ENCODE assay signal across 1 cellular context in genomic region chr5:97094579-97095317, GRCh38.
TF ChIP-seq lines count a peak whose summit lies in the region.

No MANE protein-coding gene starts in this region.

TF ChIP-seq in GM12878, 131 proteins besides CTCF, POLR2A, EP300 and RAD21 (continued from another document and continues in another):
- TF ChIP-seq, protein P1, sequence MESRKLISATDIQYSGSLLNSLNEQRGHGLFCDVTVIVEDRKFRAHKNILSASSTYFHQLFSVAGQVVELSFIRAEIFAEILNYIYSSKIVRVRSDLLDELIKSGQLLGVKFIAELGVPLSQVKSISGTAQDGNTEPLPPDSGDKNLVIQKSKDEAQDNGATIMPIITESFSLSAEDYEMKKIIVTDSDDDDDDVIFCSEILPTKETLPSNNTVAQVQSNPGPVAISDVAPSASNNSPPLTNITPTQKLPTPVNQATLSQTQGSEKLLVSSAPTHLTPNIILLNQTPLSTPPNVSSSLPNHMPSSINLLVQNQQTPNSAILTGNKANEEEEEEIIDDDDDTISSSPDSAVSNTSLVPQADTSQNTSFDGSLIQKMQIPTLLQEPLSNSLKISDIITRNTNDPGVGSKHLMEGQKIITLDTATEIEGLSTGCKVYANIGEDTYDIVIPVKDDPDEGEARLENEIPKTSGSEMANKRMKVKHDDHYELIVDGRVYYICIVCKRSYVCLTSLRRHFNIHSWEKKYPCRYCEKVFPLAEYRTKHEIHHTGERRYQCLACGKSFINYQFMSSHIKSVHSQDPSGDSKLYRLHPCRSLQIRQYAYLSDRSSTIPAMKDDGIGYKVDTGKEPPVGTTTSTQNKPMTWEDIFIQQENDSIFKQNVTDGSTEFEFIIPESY (IDR thresholded peaks at IDR 0.05) = no peak
- TF ChIP-seq TCF3 (IDR thresholded peaks at IDR 0.05; ENCODE audit: borderline replicate concordance, insufficient read depth, low read depth, low read length) (0 out of 2 replicates have a peak, but pooled peaks have one; percentile 62), HDAC2 (IDR thresholded peaks at IDR 0.05) (no peak), FOXM1 (IDR thresholded peaks at IDR 0.05; ENCODE audit: low read depth, low read length) (peak; percentile 91), HDGF (IDR thresholded peaks at IDR 0.05) (no peak), BHLHE40 (IDR thresholded peaks at IDR 0.05; ENCODE audit: borderline replicate concordance in 1 of 2, low read depth in 2 of 2, low read length in 1 of 2) (peak; percentile 63 to 65; a peak in 3 of 4 replicates), CBFB (IDR thresholded peaks at IDR 0.05; ENCODE audit: low read depth) (0 out of 2 replicates have a peak, but pooled peaks have one; percentile 41), HDAC6 (IDR thresholded peaks at IDR 0.05; ENCODE audit: unreplicated experiment) (no peak), MEF2B (IDR thresholded peaks at IDR 0.05; ENCODE audit: partially characterized antibody, poor library complexity, severe bottlenecking) (peak; percentile 55), ZNF384 (IDR thresholded peaks at IDR 0.05; ENCODE audit: borderline replicate concordance, low read depth, low read length) (no peak), ZNF687 (IDR thresholded peaks at IDR 0.05) (peak; percentile 50; the same call in 1 of the 2 replicates), NR2C2 (IDR thresholded peaks at IDR 0.05; ENCODE audit: borderline replicate concordance, control insufficient read depth, insufficient read length, low read depth) (no peak), BCL3 (IDR thresholded peaks at IDR 0.05; ENCODE audit: borderline replicate concordance, insufficient read depth, low read depth, low read length, poor library complexity, severe bottlenecking) (peak; percentile 92), SP1 (IDR thresholded peaks at IDR 0.05; ENCODE audit: low read depth, low read length) (peak; percentile 77), TCF7 (IDR thresholded peaks at IDR 0.05; ENCODE audit: borderline replicate concordance) (peak; percentile 86), BRCA1 (IDR thresholded peaks at IDR 0.05; ENCODE audit: low read depth, low read length) (no peak), NFIC (IDR thresholded peaks at IDR 0.05; ENCODE audit: low read depth, low read length) (peak; percentile 98), MLLT1 (IDR thresholded peaks at IDR 0.05) (peak; percentile 87), YBX1 (IDR thresholded peaks at IDR 0.05) (no peak), MTA3 (IDR thresholded peaks at IDR 0.05; ENCODE audit: borderline replicate concordance, low read length) (peak; percentile 89; the same call in 1 of the 2 replicates), IKZF1 (conservative IDR thresholded peaks at IDR 0.05) (peak; percentile 94; the same call in 1 of the 2 replicates), JUND (IDR thresholded peaks at IDR 0.05; ENCODE audit: low read depth, low read length) (peak; percentile 95), GATAD2B (conservative IDR thresholded peaks at IDR 0.05; ENCODE audit: low read depth) (peak; percentile 68; the same call in 1 of the 2 replicates), SUPT20H (IDR thresholded peaks at IDR 0.05; ENCODE audit: borderline replicate concordance, control insufficient read depth, low read depth, low read length) (no peak), CHD2 (IDR thresholded peaks at IDR 0.05; ENCODE audit: borderline replicate concordance, low read depth, low read length) (0 out of 2 replicates have a peak, but pooled peaks have one; percentile 30), MEF2A (IDR thresholded peaks at IDR 0.05; ENCODE audit: insufficient read depth, low read depth, low read length) (peak; percentile 83; the same call in 1 of the 2 replicates), POU2F2 (IDR thresholded peaks at IDR 0.05; ENCODE audit: borderline replicate concordance, low read depth, low read length) (peak; percentile 73; the same call in 1 of the 3 replicates), JUNB (IDR thresholded peaks at IDR 0.05) (peak; percentile 100), RUNX3 (IDR thresholded peaks at IDR 0.05; ENCODE audit: low read length) (peak; percentile 94), CREM (IDR thresholded peaks at IDR 0.05; ENCODE audit: low read depth) (peak; percentile 93), ZNF24 (IDR thresholded peaks at IDR 0.05) (0 out of 2 replicates have a peak, but pooled peaks have one; percentile 86), CREB1 (IDR thresholded peaks at IDR 0.05; ENCODE audit: low read depth) (peak; percentile 59; the same call in 1 of the 2 replicates), EZH2 (IDR thresholded peaks at IDR 0.05; ENCODE audit: borderline replicate concordance, control insufficient read depth, low read depth, low read length) (peak; percentile 75; the same call in 1 of the 2 replicates), BMI1 (IDR thresholded peaks at IDR 0.05; ENCODE audit: borderline replicate concordance) (peak; percentile 83), NR2F1 (conservative IDR thresholded peaks at IDR 0.05) (peak; percentile 58; the same call in 1 of the 2 replicates), EED (IDR thresholded peaks at IDR 0.05; ENCODE audit: low read depth) (peak; percentile 95), PAX8 (IDR thresholded peaks at IDR 0.05) (no peak), IKZF2 (IDR thresholded peaks at IDR 0.05) (peak; percentile 97 to 98), BACH1 (IDR thresholded peaks at IDR 0.05; ENCODE audit: borderline replicate concordance) (peak; percentile 91; the same call in 1 of the 2 replicates), SRF (IDR thresholded peaks at IDR 0.05; ENCODE audit: low read depth in 2 of 2, low read length in 2 of 2) (peak in 1 of 2 experiments; percentile 83; a peak in 2 of 4 replicates), PML (IDR thresholded peaks at IDR 0.05; ENCODE audit: low read length) (peak; percentile 70), NRF1 (conservative IDR thresholded peaks at IDR 0.05; ENCODE audit: low read depth, low read length) (no peak)
- TF ChIP-seq, protein P2, sequence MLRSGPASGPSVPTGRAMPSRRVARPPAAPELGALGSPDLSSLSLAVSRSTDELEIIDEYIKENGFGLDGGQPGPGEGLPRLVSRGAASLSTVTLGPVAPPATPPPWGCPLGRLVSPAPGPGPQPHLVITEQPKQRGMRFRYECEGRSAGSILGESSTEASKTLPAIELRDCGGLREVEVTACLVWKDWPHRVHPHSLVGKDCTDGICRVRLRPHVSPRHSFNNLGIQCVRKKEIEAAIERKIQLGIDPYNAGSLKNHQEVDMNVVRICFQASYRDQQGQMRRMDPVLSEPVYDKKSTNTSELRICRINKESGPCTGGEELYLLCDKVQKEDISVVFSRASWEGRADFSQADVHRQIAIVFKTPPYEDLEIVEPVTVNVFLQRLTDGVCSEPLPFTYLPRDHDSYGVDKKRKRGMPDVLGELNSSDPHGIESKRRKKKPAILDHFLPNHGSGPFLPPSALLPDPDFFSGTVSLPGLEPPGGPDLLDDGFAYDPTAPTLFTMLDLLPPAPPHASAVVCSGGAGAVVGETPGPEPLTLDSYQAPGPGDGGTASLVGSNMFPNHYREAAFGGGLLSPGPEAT (IDR thresholded peaks at IDR 0.05; ENCODE audit: low read depth) = peak; percentile 90
- TF ChIP-seq, protein P3, sequence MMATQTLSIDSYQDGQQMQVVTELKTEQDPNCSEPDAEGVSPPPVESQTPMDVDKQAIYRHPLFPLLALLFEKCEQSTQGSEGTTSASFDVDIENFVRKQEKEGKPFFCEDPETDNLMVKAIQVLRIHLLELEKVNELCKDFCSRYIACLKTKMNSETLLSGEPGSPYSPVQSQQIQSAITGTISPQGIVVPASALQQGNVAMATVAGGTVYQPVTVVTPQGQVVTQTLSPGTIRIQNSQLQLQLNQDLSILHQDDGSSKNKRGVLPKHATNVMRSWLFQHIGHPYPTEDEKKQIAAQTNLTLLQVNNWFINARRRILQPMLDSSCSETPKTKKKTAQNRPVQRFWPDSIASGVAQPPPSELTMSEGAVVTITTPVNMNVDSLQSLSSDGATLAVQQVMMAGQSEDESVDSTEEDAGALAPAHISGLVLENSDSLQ (IDR thresholded peaks at IDR 0.05) = no peak
- TF ChIP-seq, protein P4, sequence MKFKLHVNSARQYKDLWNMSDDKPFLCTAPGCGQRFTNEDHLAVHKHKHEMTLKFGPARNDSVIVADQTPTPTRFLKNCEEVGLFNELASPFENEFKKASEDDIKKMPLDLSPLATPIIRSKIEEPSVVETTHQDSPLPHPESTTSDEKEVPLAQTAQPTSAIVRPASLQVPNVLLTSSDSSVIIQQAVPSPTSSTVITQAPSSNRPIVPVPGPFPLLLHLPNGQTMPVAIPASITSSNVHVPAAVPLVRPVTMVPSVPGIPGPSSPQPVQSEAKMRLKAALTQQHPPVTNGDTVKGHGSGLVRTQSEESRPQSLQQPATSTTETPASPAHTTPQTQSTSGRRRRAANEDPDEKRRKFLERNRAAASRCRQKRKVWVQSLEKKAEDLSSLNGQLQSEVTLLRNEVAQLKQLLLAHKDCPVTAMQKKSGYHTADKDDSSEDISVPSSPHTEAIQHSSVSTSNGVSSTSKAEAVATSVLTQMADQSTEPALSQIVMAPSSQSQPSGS (IDR thresholded peaks at IDR 0.05; ENCODE audit: low read length) = peak; percentile 96
- TF ChIP-seq, protein P5, sequence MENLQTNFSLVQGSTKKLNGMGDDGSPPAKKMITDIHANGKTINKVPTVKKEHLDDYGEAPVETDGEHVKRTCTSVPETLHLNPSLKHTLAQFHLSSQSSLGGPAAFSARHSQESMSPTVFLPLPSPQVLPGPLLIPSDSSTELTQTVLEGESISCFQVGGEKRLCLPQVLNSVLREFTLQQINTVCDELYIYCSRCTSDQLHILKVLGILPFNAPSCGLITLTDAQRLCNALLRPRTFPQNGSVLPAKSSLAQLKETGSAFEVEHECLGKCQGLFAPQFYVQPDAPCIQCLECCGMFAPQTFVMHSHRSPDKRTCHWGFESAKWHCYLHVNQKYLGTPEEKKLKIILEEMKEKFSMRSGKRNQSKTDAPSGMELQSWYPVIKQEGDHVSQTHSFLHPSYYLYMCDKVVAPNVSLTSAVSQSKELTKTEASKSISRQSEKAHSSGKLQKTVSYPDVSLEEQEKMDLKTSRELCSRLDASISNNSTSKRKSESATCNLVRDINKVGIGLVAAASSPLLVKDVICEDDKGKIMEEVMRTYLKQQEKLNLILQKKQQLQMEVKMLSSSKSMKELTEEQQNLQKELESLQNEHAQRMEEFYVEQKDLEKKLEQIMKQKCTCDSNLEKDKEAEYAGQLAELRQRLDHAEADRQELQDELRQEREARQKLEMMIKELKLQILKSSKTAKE (IDR thresholded peaks at IDR 0.05; ENCODE audit: low read depth, poor library complexity, severe bottlenecking) = peak; percentile 54
